ENCODE assay signal across 7 cellular contexts in genomic region chr7:130900471-130901076, GRCh38.
A peak's percentile ranks its signal among the peaks of the same experiment; 100 is the strongest.
DNase-seq lines count a peak whose midpoint lies in the region; ATAC-seq and TF ChIP-seq lines count a peak whose summit lies in the region.

No MANE protein-coding gene starts in this region.

- peak overlapping the region; percentile 54 for H3K4me2 ChIP-seq in hepatocyte

- CTCF ChIA-PET in activated CD8-positive, alpha-beta T cell treated with anti-CD3 and anti-CD28 coated beads for 36 hours (lab: Charles Lee): no interaction called here

- peaks cover 92% of the 10 kb centered on the region for H3K4me1 Mint-ChIP-seq in activated CD8-positive, alpha-beta T cell treated with anti-CD3 and anti-CD28 coated beads for 36 hours (ENCODE audit: low read depth)

- no peak for ATAC-seq in activated CD8-positive, alpha-beta T cell treated with anti-CD3 and anti-CD28 coated beads for 36 hours
- ATAC-seq in HG03354 (IDR thresholded peaks at IDR 0.05; ENCODE audit: poor library complexity, severe bottlenecking, unreplicated experiment) (no peak), GM18868 (IDR thresholded peaks at IDR 0.05; ENCODE audit: unreplicated experiment) (no peak)

- peak overlapping the region; percentile 85 for H3K27ac Mint-ChIP-seq in activated CD8-positive, alpha-beta T cell treated with anti-CD3 and anti-CD28 coated beads for 36 hours

- WGBS in hepatocyte (ENCODE audit: low lambda C conversion rate, missing lambda C conversion rate): 71% methylated on average over 5 of the region's 5 CpGs

- H3K9me2 ChIP-seq in hepatocyte (replicated peaks; ENCODE audit: insufficient read depth): no peaks in the 10 kb centered on the region

- H3K79me2 ChIP-seq in hepatocyte: peaks cover 3% of the 10 kb centered on the region

- no peaks in the 10 kb centered on the region for H3K27me3 Mint-ChIP-seq in activated CD8-positive, alpha-beta T cell treated with anti-CD3 and anti-CD28 coated beads for 36 hours

- POLR2A ChIA-PET in activated CD8-positive, alpha-beta T cell treated with anti-CD3 and anti-CD28 coated beads for 36 hours (lab: Charles Lee): interaction anchor here (1.4 to 1.7 kb wide), 2 partner anchors 38 to 140 kb away, joined by 3 to 5 read pairs; no protein-coding TSS in a partner anchor

- no peak overlapping the region for H3K4me3 Mint-ChIP-seq in activated CD8-positive, alpha-beta T cell treated with anti-CD3 and anti-CD28 coated beads for 36 hours

- peaks cover 94% of the 10 kb centered on the region for H3K36me3 Mint-ChIP-seq in activated CD8-positive, alpha-beta T cell treated with anti-CD3 and anti-CD28 coated beads for 36 hours (ENCODE audit: low read depth)

- intact Hi-C loops in activated CD8-positive, alpha-beta T cell treated with anti-CD3 and anti-CD28 coated beads for 36 hours (cut with micrococcal nuclease): no loop called here

- no peak for TF ChIP-seq CTCF in activated CD8-positive, alpha-beta T cell treated with anti-CD3 and anti-CD28 coated beads for 36 hours (IDR thresholded peaks at IDR 0.05)
- TF ChIP-seq CTCF in hepatocyte (IDR thresholded peaks at IDR 0.05; ENCODE audit: poor library complexity): no peak

- DNase-seq in HK-2 (ENCODE audit: unreplicated experiment): peak; percentile 10
- no peak for DNase-seq in activated CD8-positive, alpha-beta T cell treated with anti-CD3 and anti-CD28 coated beads for 36 hours
- no peak for DNase-seq in hepatocyte (ENCODE audit: low spot score)
- peak; percentile 39 for DNase-seq in stimulated activated CD8-positive, alpha-beta memory T cell treated with anti-CD3 and anti-CD28 coated beads, Interleukin-4, amount 100 ng/mL, for 48 hours
- no peak for DNase-seq in NCI-H2171 treated with DMSO at 0.1 percent for 48 hours (lab: John Stamatoyannopoulos, UW)

- H2AFZ ChIP-seq in hepatocyte: no peak overlapping the region

- H3K9me3 ChIP-seq in hepatocyte (ENCODE audit: low read depth): no peaks in the 10 kb centered on the region

- H3K4me3 ChIP-seq in hepatocyte: no peak overlapping the region

- no peaks in the 10 kb centered on the region for H4K20me1 ChIP-seq in hepatocyte (ENCODE audit: insufficient read depth, poor library complexity, severe bottlenecking)

- H3K9me3 Mint-ChIP-seq in activated CD8-positive, alpha-beta T cell treated with anti-CD3 and anti-CD28 coated beads for 36 hours: no peaks in the 10 kb centered on the region

- no peaks in the 10 kb centered on the region for H3K36me3 ChIP-seq in hepatocyte (replicated peaks; ENCODE audit: insufficient read depth, low read depth)

- H3K4me1 ChIP-seq in hepatocyte (ENCODE audit: insufficient read depth): peaks cover 34% of the 10 kb centered on the region

- peak overlapping the region; percentile 88 for H3K27ac ChIP-seq in hepatocyte

- H3K27me3 ChIP-seq in hepatocyte: no peaks in the 10 kb centered on the region

Comparison
In these comparisons a context has a peak if more than half of its experiments do, and no peak if none do; other contexts are left out.
1. DNase-seq: peak in HK-2 (single experiment) and stimulated activated CD8-positive, alpha-beta memory T cell treated with anti-CD3 and anti-CD28 coated beads, Interleukin-4, amount 100 ng/mL, for 48 hours (single experiment); none in activated CD8-positive, alpha-beta T cell treated with anti-CD3 and anti-CD28 coated beads for 36 hours (single experiment), hepatocyte (single experiment) and NCI-H2171 treated with DMSO at 0.1 percent for 48 hours (single experiment).